Comparison of ENCODE assay signal across 8 cellular contexts in the genomic region with DNA sequence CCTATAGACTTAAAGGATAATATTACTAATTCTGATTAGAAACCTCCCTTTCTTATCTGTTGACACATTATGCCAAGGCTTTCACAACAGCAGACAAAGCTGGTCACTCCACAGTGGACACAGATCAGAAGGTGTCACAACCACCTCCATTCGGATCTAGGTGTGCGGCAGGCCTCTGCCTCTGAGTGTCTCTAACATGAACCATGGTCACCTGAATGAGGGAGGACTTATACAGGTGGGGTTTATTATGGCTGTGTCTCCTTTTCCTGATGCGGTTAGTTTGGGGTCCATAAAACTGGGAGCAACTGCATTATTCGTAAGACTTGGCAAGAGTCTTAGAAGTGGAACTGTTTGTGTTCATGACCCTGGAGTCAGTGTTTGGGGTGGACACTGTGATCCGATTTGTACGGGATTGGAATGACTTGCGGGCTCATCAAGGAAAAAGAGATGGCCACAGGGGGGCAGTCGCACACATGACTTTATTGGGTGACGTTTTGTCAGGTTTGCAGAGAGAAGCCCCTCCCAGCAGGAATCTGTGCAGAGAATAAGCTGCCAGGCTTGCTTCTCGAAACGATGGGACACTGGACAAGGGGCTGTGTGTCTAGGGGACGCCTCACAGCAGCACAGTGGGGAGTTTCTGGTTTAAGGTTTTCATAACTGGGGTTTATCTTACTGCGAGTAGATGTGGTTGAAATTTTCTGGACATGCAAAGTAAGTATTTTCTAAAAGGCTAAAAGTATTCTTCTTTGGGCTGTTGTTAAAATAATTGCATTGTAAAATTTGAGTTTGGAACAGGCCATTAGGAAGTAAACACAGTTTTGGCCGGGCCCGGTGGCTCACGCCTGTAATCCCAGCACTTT.
DNase-seq lines count a peak whose midpoint lies in the region; ATAC-seq, FAIRE-seq and TF ChIP-seq lines count a peak whose summit lies in the region.

No MANE protein-coding gene starts in this region.

- peak; percentile 45 for DNase-seq in EH (ENCODE audit: low read depth)
- DNase-seq in HS-5 (ENCODE audit: low read depth): peak; percentile 2
- peak; percentile 7 for DNase-seq in activated T-helper 1 cell treated with Interleukin-2 at 50 U/mL for 16 hours (ENCODE audit: low read depth)
- peak; percentile 18 to 61 for DNase-seq in frontal cortex (ENCODE audit: low spot score in 2 of 2)
- peak; percentile 33 to 60 (median 41) for DNase-seq in ovary
- peak; percentile 53 to 73 for DNase-seq in tibial nerve (ENCODE audit: low spot score in 2 of 2)

- FAIRE-seq in frontal cortex (lab: Jason Lieb, UNC): no peak

- H3F3A ChIP-seq in OCI-LY1 (ENCODE audit: insufficient read depth, low read length): no peaks in the 10 kb centered on the region

- ATAC-seq in GM18519 (IDR thresholded peaks at IDR 0.05; ENCODE audit: low FRiP score, unreplicated experiment): no peak

- peaks cover 6% of the 10 kb centered on the region for H3K4me1 ChIP-seq in OCI-LY1 (ENCODE audit: insufficient read depth, low read length, severe bottlenecking)
- no peaks in the 10 kb centered on the region for H3K4me1 ChIP-seq in ovary (ENCODE audit: insufficient read depth)
- peaks cover 0 to 8% (median 0%) of the 10 kb centered on the region in 4 donors for H3K4me1 ChIP-seq in tibial nerve

- H3K4me3 ChIP-seq in OCI-LY1 (ENCODE audit: low read depth, low read length, poor library complexity, severe bottlenecking) (no peak overlapping the region), ovary (no peak overlapping the region), tibial nerve (no peak overlapping the region)

- TF ChIP-seq CTCF in OCI-LY1 (IDR thresholded peaks at IDR 0.05; ENCODE audit: low read length) (peak; percentile 90), ovary (IDR thresholded peaks at IDR 0.05) (no peak), tibial nerve (IDR thresholded peaks at IDR 0.05) (peak; percentile 53 to 65 (median 58))

- WGBS in ovary, 3 donors: 23 to 27% (median 27%) methylated on average over 16 of the region's 16 CpGs
- WGBS in tibial nerve, 2 donors: 21 to 25% methylated on average over 16 of the region's 16 CpGs

- H3K79me2 ChIP-seq in OCI-LY1 (ENCODE audit: insufficient read depth, low read length): no peaks in the 10 kb centered on the region

- H3K9ac ChIP-seq in OCI-LY1 (ENCODE audit: low read length): no peak overlapping the region

- no peaks in the 10 kb centered on the region for H3K9me3 ChIP-seq in OCI-LY1 (ENCODE audit: low read length)
- no peaks in the 10 kb centered on the region for H3K9me3 ChIP-seq in ovary
- no peaks in the 10 kb centered on the region for H3K9me3 ChIP-seq in tibial nerve

- no peak for TF ChIP-seq EP300 in ovary (IDR thresholded peaks at IDR 0.05)
- no peak for TF ChIP-seq EP300 in tibial nerve (IDR thresholded peaks at IDR 0.05)

- H2AFZ ChIP-seq in OCI-LY1 (ENCODE audit: low read length): no peak overlapping the region

- intact Hi-C loops in ovary (cut with DNase I): loop anchor here in 1 of 4 donors (5.0 kb wide), 1 partner anchor 140 kb away; no protein-coding TSS in a partner anchor

- no peaks in the 10 kb centered on the region for H3K36me3 ChIP-seq in OCI-LY1 (ENCODE audit: insufficient read depth, low read length)
- no peaks in the 10 kb centered on the region for H3K36me3 ChIP-seq in ovary
- H3K36me3 ChIP-seq in tibial nerve: no peaks in the 10 kb centered on the region

- H3K27me3 ChIP-seq in OCI-LY1 (ENCODE audit: insufficient read depth, low read length): no peaks in the 10 kb centered on the region
- H3K27me3 ChIP-seq in ovary: no peaks in the 10 kb centered on the region
- H3K27me3 ChIP-seq in tibial nerve: peaks cover 0 to 13% of the 10 kb centered on the region in 2 donors

- H3K9me2 ChIP-seq in OCI-LY1 (ENCODE audit: low read depth, low read length): no peaks in the 10 kb centered on the region

- H3K27ac ChIP-seq in OCI-LY1 (ENCODE audit: low read depth, low read length, poor library complexity, severe bottlenecking) (no peak overlapping the region), ovary (no peak overlapping the region), tibial nerve (no peak overlapping the region)

- no peak overlapping the region for H3K4me2 ChIP-seq in OCI-LY1 (ENCODE audit: low read length)

- TF ChIP-seq POLR2A in ovary (IDR thresholded peaks at IDR 0.05) (no peak), tibial nerve (IDR thresholded peaks at IDR 0.05) (no peak)

- H4K20me1 ChIP-seq in OCI-LY1 (ENCODE audit: insufficient read depth, low read length): no peaks in the 10 kb centered on the region

Comparison
In these comparisons a context has a peak if more than half of its experiments do, and no peak if none do; other contexts are left out.
1. DNase-seq: peak in every context shown above with its lines; median percentile 63 in tibial nerve; 45 in EH; 41 in ovary; 40 in frontal cortex; 7 in activated T-helper 1 cell treated with Interleukin-2 at 50 U/mL for 16 hours; 2 in HS-5.
2. CTCF ChIP-seq: peak in OCI-LY1 (single experiment) and tibial nerve (5 of 5); none in ovary (0 of 3).